30 cellular contexts compared by ENCODE assay signal in genomic region chr12:19951664-19952063, GRCh38.
"Had no signal": no experiment of that assay in that cellular context is flagged by ENCODE, and none has a peak within 500 bp of the region (broad histone marks: within the 10 kb centered on the region; RNA-seq: fewer than 3 reads in every experiment).

No MANE protein-coding gene starts in this region.

- H3K27me3 ChIP-seq: brain microvascular endothelial cell, dorsolateral prefrontal cortex had no signal

- H3K27me3 Mint-ChIP-seq: activated B cell treated with CpG ODN at 0.5 μM for 24 hours; activated CD8-positive, alpha-beta T cell treated with anti-CD3 and anti-CD28 coated beads for 36 hours; activated naive CD8-positive, alpha-beta T cell; central memory CD8-positive, alpha-beta T cell; dendritic cell treated with granulocyte-macrophage colony-stimulating factor and Interleukin-4, amounts not matched to agents 40 ng/mL and 50 ng/mL, for 4 days had no signal

- H3K4me3 Mint-ChIP-seq: activated B cell treated with CpG ODN at 0.5 μM for 24 hours; activated CD8-positive, alpha-beta T cell treated with anti-CD3 and anti-CD28 coated beads for 36 hours; activated naive CD8-positive, alpha-beta T cell; activated T-cell treated with anti-CD3 and anti-CD28 coated beads, Interleukin-2, amount 50 U/mL, for 4 hours; activated T-helper 17 cell treated with anti-CD3 and anti-CD28 coated beads, Interleukin-2, amount 50 U/mL, for 72 hours; central memory CD8-positive, alpha-beta T cell; dendritic cell treated with granulocyte-macrophage colony-stimulating factor and Interleukin-4, amounts not matched to agents 40 ng/mL and 50 ng/mL, for 4 days; endodermal cell; T-helper 17 cell; T-helper 2 cell treated with Interferon-gamma antibody and Interleukin-4, amounts not matched to agents 5 μg/mL and 100 μg/mL, for 36 hours had no signal

- H3K27ac Mint-ChIP-seq: activated B cell treated with CpG ODN at 0.5 μM for 24 hours; activated CD8-positive, alpha-beta T cell treated with anti-CD3 and anti-CD28 coated beads for 36 hours; activated naive CD8-positive, alpha-beta T cell; activated T-helper 17 cell treated with anti-CD3 and anti-CD28 coated beads, Interleukin-2, amount 50 U/mL, for 72 hours; dendritic cell treated with granulocyte-macrophage colony-stimulating factor and Interleukin-4, amounts not matched to agents 40 ng/mL and 50 ng/mL, for 4 days; endodermal cell; T-helper 17 cell; T-helper 2 cell treated with Interferon-gamma antibody and Interleukin-4, amounts not matched to agents 5 μg/mL and 100 μg/mL, for 36 hours had no signal

- H3K36me3 ChIP-seq: brain microvascular endothelial cell, WERI-Rb-1 had no signal

- ATAC-seq: activated CD4-positive, CD25-positive, alpha-beta regulatory T cell treated with anti-CD3 and anti-CD28 coated beads, Interleukin-2, amount 50 U/mL, for 24 hours; activated CD8-positive, alpha-beta T cell treated with anti-CD3 and anti-CD28 coated beads for 36 hours; activated T-cell treated with anti-CD3 and anti-CD28 coated beads, Interleukin-2, amount 50 U/mL, for 4 hours; activated T-helper 17 cell treated with anti-CD3 and anti-CD28 coated beads, Interleukin-2, amount 50 U/mL, for 72 hours; esophagus mucosa; T-helper 17 cell had no signal

- H3K9me3 Mint-ChIP-seq: central memory CD8-positive, alpha-beta T cell; dendritic cell treated with granulocyte-macrophage colony-stimulating factor and Interleukin-4, amounts not matched to agents 40 ng/mL and 50 ng/mL, for 4 days had no signal

- H3K27ac ChIP-seq: brain microvascular endothelial cell, coronary artery, dorsolateral prefrontal cortex, WERI-Rb-1 had no signal

- H3K36me3 Mint-ChIP-seq: activated naive CD8-positive, alpha-beta T cell had no signal

- H3K4me3 ChIP-seq: coronary artery, dorsolateral prefrontal cortex had no signal

- DNase-seq: activated B cell treated with CpG ODN at 0.5 μM for 24 hours; activated CD4-positive, alpha-beta T cell treated with anti-CD3 and anti-CD28 coated beads for 48 hours; activated CD4-positive, alpha-beta T cell treated with anti-CD3 and anti-CD28 coated beads, Interleukin-2, amount 50 U/mL, for 1 hour; activated CD4-positive, alpha-beta T cell treated with anti-CD3 and anti-CD28 coated beads, Interleukin-2, amount 50 U/mL, for 48 hours; activated CD8-positive, alpha-beta memory T cell treated with anti-CD3 and anti-CD28 coated beads for 24 hours; activated CD8-positive, alpha-beta T cell treated with anti-CD3 and anti-CD28 coated beads for 36 hours; activated effector memory CD4-positive, alpha-beta T cell treated with Interleukin-2 at 50 U/mL for 16 hours; activated gamma-delta T cell treated with Interleukin-2 at 50 U/mL for 16 hours; activated naive CD4-positive, alpha-beta T cell treated with anti-CD3 and anti-CD28 coated beads, Interleukin-2, amount 50 U/mL, for 16 hours; activated naive CD4-positive, alpha-beta T cell treated with Interleukin-2 at 50 U/mL for 16 hours; activated T-cell treated with anti-CD3 and anti-CD28 coated beads, Interleukin-2, amount 50 U/mL, for 4 hours; amniotic stem cell; anterior cingulate cortex; brain microvascular endothelial cell; dorsolateral prefrontal cortex; effector memory CD4-positive, alpha-beta T cell; endodermal cell; foreskin fibroblast; head of caudate nucleus; T-helper 17 cell; T1000; WERI-Rb-1 had no signal

- H3K4me1 Mint-ChIP-seq: activated B cell treated with CpG ODN at 0.5 μM for 24 hours; activated T-helper 17 cell treated with anti-CD3 and anti-CD28 coated beads, Interleukin-2, amount 50 U/mL, for 72 hours; central memory CD8-positive, alpha-beta T cell; T-helper 17 cell had no signal
